ENCODE assay signal across 1 cellular context in genomic region chr7:152759655-152760383, GRCh38.
TF ChIP-seq lines count a peak whose summit lies in the region.

Gene ACTR3B (plus strand): TSS chr7:152759752. CDS start chr7:152759883, 131 bp downstream.

TF ChIP-seq in H1, 55 proteins besides CTCF, POLR2A, EP300 and RAD21 (continued from another document):
- TF ChIP-seq TAF7 (optimal IDR thresholded peaks at IDR 0.05; ENCODE audit: borderline replicate concordance, low read depth, low read length) (no peak), CHD2 (IDR thresholded peaks at IDR 0.05; ENCODE audit: low read length) (no peak), SP2 (IDR thresholded peaks at IDR 0.05; ENCODE audit: low read length) (no peak), GABPA (IDR thresholded peaks at IDR 0.05; ENCODE audit: borderline replicate concordance, insufficient read depth, low read length) (no peak), BCL11A (IDR thresholded peaks at IDR 0.05; ENCODE audit: low read depth in 2 of 2, low read length in 2 of 2) (no peak), SP1 (IDR thresholded peaks at IDR 0.05; ENCODE audit: low read depth, low read length) (0 out of 2 replicates have a peak, but pooled peaks have one; percentile 4), CTBP2 (IDR thresholded peaks at IDR 0.05; ENCODE audit: borderline replicate concordance, insufficient read depth, insufficient read length, low read length) (no peak), FOSL1 (IDR thresholded peaks at IDR 0.05; ENCODE audit: insufficient read depth, low read depth, low read length) (no peak), RNF2 (IDR thresholded peaks at IDR 0.05; ENCODE audit: borderline replicate concordance, low read depth, low read length, missing control alignments, poor library complexity, severe bottlenecking) (no peak), PHF8 (conservative IDR thresholded peaks at IDR 0.05; ENCODE audit: low read depth, low read length) (peak; percentile 98), ATF2 (IDR thresholded peaks at IDR 0.05; ENCODE audit: low read length) (no peak), TBP (IDR thresholded peaks at IDR 0.05; ENCODE audit: low read depth, low read length) (peak; percentile 57; the same call in 1 of the 2 replicates), TAF1 (IDR thresholded peaks at IDR 0.05; ENCODE audit: low read depth, low read length) (peak; percentile 90), NANOG (IDR thresholded peaks at IDR 0.05; ENCODE audit: insufficient read depth, low read depth, low read length, poor library complexity, severe bottlenecking) (no peak), CHD7 (IDR thresholded peaks at IDR 0.05; ENCODE audit: insufficient replicate concordance, low read length) (no peak), JUN (IDR thresholded peaks at IDR 0.05; ENCODE audit: low read depth, low read length) (no peak), RXRA (IDR thresholded peaks at IDR 0.05; ENCODE audit: insufficient read depth, low read depth, low read length) (no peak), USF2 (IDR thresholded peaks at IDR 0.05; ENCODE audit: low read length) (no peak), SUZ12 (IDR thresholded peaks at IDR 0.05; ENCODE audit: low read length) (no peak), BACH1 (IDR thresholded peaks at IDR 0.05; ENCODE audit: low read length) (peak; percentile 6; the same call in 1 of the 2 replicates), TCF12 (IDR thresholded peaks at IDR 0.05; ENCODE audit: low read depth, low read length) (no peak), POU5F1 (IDR thresholded peaks at IDR 0.05; ENCODE audit: low read depth, low read length) (no peak), RBBP5 (IDR thresholded peaks at IDR 0.05; ENCODE audit: borderline replicate concordance, low read depth, low read length) (peak; percentile 75; the same call in 1 of the 2 replicates), KDM5A (IDR thresholded peaks at IDR 0.05; ENCODE audit: low read length) (no peak), ASH2L (IDR thresholded peaks at IDR 0.05; ENCODE audit: low read length) (peak; percentile 70), NRF1 (IDR thresholded peaks at IDR 0.05; ENCODE audit: low read depth, low read length) (no peak), E2F6 (IDR thresholded peaks at IDR 0.05) (peak; percentile 61; the same call in 1 of the 2 replicates), POLR2AphosphoS5 (IDR thresholded peaks at IDR 0.05; ENCODE audit: low read depth, low read length) (peak; percentile 79), CHD1 (IDR thresholded peaks at IDR 0.05; ENCODE audit: low read depth, low read length) (no peak), KDM1A (IDR thresholded peaks at IDR 0.05; ENCODE audit: borderline replicate concordance, low read length) (no peak), CREB1 (IDR thresholded peaks at IDR 0.05) (peak; percentile 82), HDAC6 (IDR thresholded peaks at IDR 0.05; ENCODE audit: low read depth, low read length) (no peak), SIRT6 (IDR thresholded peaks at IDR 0.05; ENCODE audit: low read length) (no peak), ZNF274 (IDR thresholded peaks at IDR 0.05; ENCODE audit: borderline replicate concordance, extremely low read depth, low read length) (no peak)
